24 cellular contexts compared by ENCODE assay signal in genomic region chr7:44448456-44448855, GRCh38. TPM values are rescaled to one million over a fixed set of nuclear protein-coding genes. Genes with fewer than 3 reads are reported as not detected.
DNase-seq lines count a peak whose midpoint lies in the region; ATAC-seq and TF ChIP-seq lines count a peak whose summit lies in the region.
"Had no signal": no experiment of that assay in that cellular context is flagged by ENCODE, and none has a peak within 500 bp of the region (broad histone marks: within the 10 kb centered on the region; RNA-seq: fewer than 3 reads in every experiment).

No MANE protein-coding gene starts in this region.

- H3K27ac ChIP-seq in substantia nigra (ENCODE audit: low read depth, low read length, poor library complexity, severe bottlenecking), result peak overlapping the region; percentile 39
- no peak overlapping the region for H3K27ac ChIP-seq in esophagus squamous epithelium
- H3K27ac ChIP-seq: SK-N-MC had no signal

- H3K27me3 Mint-ChIP-seq in activated T-helper 17 cell treated with anti-CD3 and anti-CD28 coated beads, Interleukin-2, amount 50 U/mL, for 72 hours, result no peaks in the 10 kb centered on the region
- H3K27me3 Mint-ChIP-seq: stimulated activated naive B cell treated with anti-CD40 and anti-IgM and Interleukin-4, amounts not matched to agents 10 μg/mL and 1 μg/mL and 100 μg/mL, for 72 hours had no signal

- H3K36me3 Mint-ChIP-seq in activated naive CD4-positive, alpha-beta T cell treated with anti-CD3 and anti-CD28 coated beads, Interleukin-2, amount 50 U/mL, for 72 hours, result peaks cover 18 to 29% of the 10 kb centered on the region in 2 donors
- H3K36me3 Mint-ChIP-seq in activated T-helper 17 cell treated with anti-CD3 and anti-CD28 coated beads, Interleukin-2, amount 50 U/mL, for 72 hours (ENCODE audit: low read depth), result peaks cover 70% of the 10 kb centered on the region

- WGBS in esophagus squamous epithelium, 2 donors, result 94% methylated on average over 2 of the region's 2 CpGs; no CpG with 5 or more reads in 1 of the 2 donors

- peaks cover 3 to 40% (median 3%) of the 10 kb centered on the region in 3 donors for H3K4me1 ChIP-seq in esophagus squamous epithelium

- H3K27ac Mint-ChIP-seq in activated naive CD4-positive, alpha-beta T cell treated with anti-CD3 and anti-CD28 coated beads, Interleukin-2, amount 50 U/mL, for 72 hours, result peak overlapping the region; percentile 7 to 80
- H3K27ac Mint-ChIP-seq in activated T-helper 17 cell treated with anti-CD3 and anti-CD28 coated beads, Interleukin-2, amount 50 U/mL, for 72 hours, result peak overlapping the region; percentile 3

- no peak for TF ChIP-seq CTCF in esophagus squamous epithelium (IDR thresholded peaks at IDR 0.05)

- DNase-seq in activated naive CD4-positive, alpha-beta T cell treated with anti-CD3 and anti-CD28 coated beads, Interleukin-2, amount 50 U/mL, for 72 hours (ENCODE audit: low spot score in 2 of 2), result no peak
- DNase-seq in activated naive CD4-positive, alpha-beta T cell treated with anti-CD3 and anti-CD28 coated beads, Interleukin-2, amount 50 U/mL, for 16 hours, result no peak
- DNase-seq in kidney tubule cell (ENCODE audit: low spot score) (peak; percentile 42), substantia nigra (lab: John Stamatoyannopoulos, UW) (no peak), esophagus squamous epithelium (lab: John Stamatoyannopoulos, UW) (no peak), NCI-H446 (lab: John Stamatoyannopoulos, UW) (no peak)
- DNase-seq: ACHN; activated CD4-positive, alpha-beta T cell treated with anti-CD3 and anti-CD28 coated beads for 48 hours; activated CD8-positive, alpha-beta memory T cell treated with anti-CD3 and anti-CD28 coated beads, Interleukin-2, amount 50 U/mL, for 4 hours; activated gamma-delta T cell; amniotic stem cell; cortex of kidney; NCI-H1092 treated with DMSO at 0.1 percent for 48 hours; NCI-H2029 treated with DMSO at 0.1 percent for 48 hours; NCI-H226; NCI-H748 treated with DMSO at 0.1 percent for 48 hours; nucleus accumbens; retina; small intestine; stimulated activated naive B cell treated with anti-CD40 and anti-IgM and Interleukin-4, amounts not matched to agents 10 μg/mL and 1 μg/mL and 100 μg/mL, for 72 hours had no signal

- TF ChIP-seq POLR2A in esophagus squamous epithelium (IDR thresholded peaks at IDR 0.05), result no peak

- H3K27me3 ChIP-seq in esophagus squamous epithelium, result no peaks in the 10 kb centered on the region

- H3K36me3 ChIP-seq in esophagus squamous epithelium, result peaks cover 0 to 78% (median 0%) of the 10 kb centered on the region in 3 donors

- no peak overlapping the region for H3K4me3 ChIP-seq in esophagus squamous epithelium
- H3K4me3 ChIP-seq: SK-N-MC, thoracic aorta had no signal

- peaks cover 38% of the 10 kb centered on the region for H3K4me1 Mint-ChIP-seq in activated T-helper 17 cell treated with anti-CD3 and anti-CD28 coated beads, Interleukin-2, amount 50 U/mL, for 72 hours

- intact Hi-C loops in esophagus squamous epithelium (cut with DNase I), result no loop called here

- H3K4me3 Mint-ChIP-seq in activated T-helper 17 cell treated with anti-CD3 and anti-CD28 coated beads, Interleukin-2, amount 50 U/mL, for 72 hours, result no peak overlapping the region
- H3K4me3 Mint-ChIP-seq: stimulated activated naive B cell treated with anti-CD40 and anti-IgM and Interleukin-4, amounts not matched to agents 10 μg/mL and 1 μg/mL and 100 μg/mL, for 72 hours had no signal

- no peak for ATAC-seq in activated naive CD4-positive, alpha-beta T cell treated with anti-CD3 and anti-CD28 coated beads, Interleukin-2, amount 50 U/mL, for 72 hours
- no peak for ATAC-seq in activated T-helper 17 cell treated with anti-CD3 and anti-CD28 coated beads, Interleukin-2, amount 50 U/mL, for 72 hours (replicated peaks)
- ATAC-seq in HG02884 (IDR thresholded peaks at IDR 0.05; ENCODE audit: unreplicated experiment), result no peak

- H3K9me3 Mint-ChIP-seq in activated naive CD4-positive, alpha-beta T cell treated with anti-CD3 and anti-CD28 coated beads, Interleukin-2, amount 50 U/mL, for 72 hours, result no peaks in the 10 kb centered on the region
- H3K9me3 Mint-ChIP-seq in activated T-helper 17 cell treated with anti-CD3 and anti-CD28 coated beads, Interleukin-2, amount 50 U/mL, for 72 hours, result no peaks in the 10 kb centered on the region
- H3K9me3 Mint-ChIP-seq: stimulated activated naive B cell treated with anti-CD40 and anti-IgM and Interleukin-4, amounts not matched to agents 10 μg/mL and 1 μg/mL and 100 μg/mL, for 72 hours had no signal

- no peaks in the 10 kb centered on the region for H3K9me3 ChIP-seq in esophagus squamous epithelium
- H3K9me3 ChIP-seq: thoracic aorta had no signal

RNA-seq across cellular contexts. Expression of gene NUDCD3, which starts 42.0 kb away (rescaled TPM):
- total RNA-seq in activated naive CD4-positive, alpha-beta T cell treated with anti-CD3 and anti-CD28 coated beads, Interleukin-2, amount 50 U/mL, for 72 hours, result 100 to 1,000 TPM in 1 of 2 donors, 10 to 100 TPM in 1; 87.9 to 112 TPM
- total RNA-seq in activated T-helper 17 cell treated with anti-CD3 and anti-CD28 coated beads, Interleukin-2, amount 50 U/mL, for 72 hours, result 100 to 1,000 TPM in 1 of 2 donors, 10 to 100 TPM in 1; 96.4 to 101 TPM
- total RNA-seq in esophagus squamous epithelium, result 10 to 100 TPM; 33.5 to 54.0 (median 47.0) TPM
